Comparison of ENCODE assay signal across 27 cellular contexts in genomic region chr16:87273471-87274030, GRCh38.
"Had no signal": no experiment of that assay in that cellular context is flagged by ENCODE, and none has a peak within 500 bp of the region (broad histone marks: within the 10 kb centered on the region; RNA-seq: fewer than 3 reads in every experiment).

No MANE protein-coding gene starts in this region.

- H3K36me3 ChIP-seq: esophagus muscularis mucosa, gastrocnemius medialis had no signal

- H3K27me3 Mint-ChIP-seq: activated CD4-positive, alpha-beta T cell treated with anti-CD3 and anti-CD28 coated beads, Interleukin-2, amount 10 ng/mL, durations not matched to agents 7 days and 5 days had no signal

- FAIRE-seq: colon had no signal

- H3K4me3 Mint-ChIP-seq: activated CD4-positive, alpha-beta T cell treated with anti-CD3 and anti-CD28 coated beads, Interleukin-2, amount 10 ng/mL, durations not matched to agents 7 days and 5 days; activated CD8-positive, alpha-beta T cell treated with anti-CD3 and anti-CD28 coated beads for 36 hours; activated naive CD8-positive, alpha-beta T cell; activated T-cell treated with anti-CD3 and anti-CD28 coated beads, Interleukin-2, amount 50 U/mL, for 4 hours; activated T-helper 17 cell treated with anti-CD3 and anti-CD28 coated beads, Interleukin-2, amount 50 U/mL, for 72 hours; effector memory CD8-positive, alpha-beta T cell had no signal

- ATAC-seq: activated CD8-positive, alpha-beta T cell treated with anti-CD3 and anti-CD28 coated beads for 36 hours; activated T-cell treated with anti-CD3 and anti-CD28 coated beads, Interleukin-2, amount 50 U/mL, for 4 hours; activated T-helper 17 cell treated with anti-CD3 and anti-CD28 coated beads, Interleukin-2, amount 50 U/mL, for 72 hours; body of pancreas; effector memory CD8-positive, alpha-beta T cell; foreskin keratinocyte; gastrocnemius medialis had no signal

- H3K4me1 ChIP-seq: body of pancreas, foreskin keratinocyte, gastrocnemius medialis had no signal

- H3K9me3 ChIP-seq: body of pancreas, esophagus muscularis mucosa, gastrocnemius medialis had no signal

- H3K27ac Mint-ChIP-seq: activated CD4-positive, alpha-beta T cell treated with anti-CD3 and anti-CD28 coated beads, Interleukin-2, amount 10 ng/mL, durations not matched to agents 7 days and 5 days; activated CD8-positive, alpha-beta T cell treated with anti-CD3 and anti-CD28 coated beads for 36 hours; activated naive CD8-positive, alpha-beta T cell; activated T-helper 17 cell treated with anti-CD3 and anti-CD28 coated beads, Interleukin-2, amount 50 U/mL, for 72 hours; effector memory CD8-positive, alpha-beta T cell had no signal

- H3K4me3 ChIP-seq: body of pancreas, esophagus muscularis mucosa, gastrocnemius medialis had no signal

- H3K27ac ChIP-seq: body of pancreas, esophagus muscularis mucosa, foreskin keratinocyte, gastrocnemius medialis had no signal

- DNase-seq: activated CD4-positive, alpha-beta T cell treated with anti-CD3 and anti-CD28 coated beads for 1 hour; activated CD4-positive, alpha-beta T cell treated with anti-CD3 and anti-CD28 coated beads for 4 hours; activated CD4-positive, alpha-beta T cell treated with anti-CD3 and anti-CD28 coated beads, Interleukin-2, amount 10 ng/mL, durations not matched to agents 7 days and 5 days; activated CD4-positive, alpha-beta T cell treated with anti-CD3 and anti-CD28 coated beads, Interleukin-2, amount 50 U/mL, for 4 hours; activated CD8-positive, alpha-beta memory T cell treated with anti-CD3 and anti-CD28 coated beads for 24 hours; activated CD8-positive, alpha-beta T cell treated with anti-CD3 and anti-CD28 coated beads for 36 hours; activated effector memory CD4-positive, alpha-beta T cell treated with Interleukin-2 at 50 U/mL for 16 hours; activated gamma-delta T cell treated with Interleukin-2 at 50 U/mL for 16 hours; activated naive CD4-positive, alpha-beta T cell treated with anti-CD3 and anti-CD28 coated beads, Interleukin-2, amount 50 U/mL, for 16 hours; activated naive CD4-positive, alpha-beta T cell treated with Interleukin-2 at 50 U/mL for 16 hours; activated T-cell treated with anti-CD3 and anti-CD28 coated beads, Interleukin-2, amount 50 U/mL, for 4 hours; amniotic stem cell; aorta; body of pancreas; central memory CD4-positive, alpha-beta T cell; cortex of kidney; effector CD4-positive, alpha-beta T cell; effector memory CD8-positive, alpha-beta T cell; erythroblast; gastrocnemius medialis; glutamatergic neuron; T-helper 2 cell had no signal

- H3K9me3 Mint-ChIP-seq: activated CD4-positive, alpha-beta T cell treated with anti-CD3 and anti-CD28 coated beads, Interleukin-2, amount 10 ng/mL, durations not matched to agents 7 days and 5 days; activated T-helper 17 cell treated with anti-CD3 and anti-CD28 coated beads, Interleukin-2, amount 50 U/mL, for 72 hours; effector memory CD8-positive, alpha-beta T cell had no signal

- H3K27me3 ChIP-seq: body of pancreas, foreskin keratinocyte, gastrocnemius medialis had no signal
